ENCODE assay signal across 12 cellular contexts in the genomic region with DNA sequence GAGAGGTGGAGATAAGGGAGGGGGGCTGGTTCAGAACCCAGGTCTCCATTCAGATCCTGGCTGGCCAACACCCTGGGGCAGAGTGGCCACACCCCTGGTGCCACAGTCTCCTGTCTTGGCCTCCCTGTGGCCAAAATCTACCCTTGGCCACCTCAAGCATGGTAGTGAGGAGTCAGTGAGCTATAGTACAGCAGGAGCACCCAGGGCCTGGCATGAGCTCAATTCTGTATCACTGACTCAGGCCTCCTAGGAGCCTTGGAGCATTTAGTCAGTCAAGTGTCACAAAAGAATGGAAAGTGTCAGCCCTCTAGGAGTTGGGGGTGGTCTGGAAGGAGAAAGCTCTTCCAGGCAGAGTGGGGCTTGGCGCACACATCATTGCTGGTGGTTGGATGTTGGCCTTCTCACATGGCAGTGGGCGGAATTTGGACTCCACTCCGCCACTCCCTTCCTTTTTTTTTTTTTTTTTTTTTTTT. TPM values are rescaled to one million over a fixed set of nuclear protein-coding genes. Genes with fewer than 3 reads are reported as not detected.
DNase-seq lines count a peak whose midpoint lies in the region; ATAC-seq and TF ChIP-seq lines count a peak whose summit lies in the region.
"Had no signal": no experiment of that assay in that cellular context is flagged by ENCODE, and none has a peak within 500 bp of the region (broad histone marks: within the 10 kb centered on the region; RNA-seq: fewer than 3 reads in every experiment).

No MANE protein-coding gene starts in this region.

- H3K9me3 Mint-ChIP-seq in CD14-positive monocyte (peaks cover 0 to 2% (median 0%) of the 10 kb centered on the region in 7 donors), osteocyte (ENCODE audit: unreplicated experiment) (no peaks in the 10 kb centered on the region)

- H3K36me3 Mint-ChIP-seq in CD14-positive monocyte: peaks cover 34 to 57% of the 10 kb centered on the region in 2 donors
- peaks cover 26% of the 10 kb centered on the region for H3K36me3 Mint-ChIP-seq in osteocyte (ENCODE audit: unreplicated experiment)

- H3K4me1 Mint-ChIP-seq in CD14-positive monocyte (peaks cover 68% of the 10 kb centered on the region), osteocyte (ENCODE audit: unreplicated experiment) (peaks cover under 1% of the 10 kb centered on the region)

- no peak for ATAC-seq in HG03135 (IDR thresholded peaks at IDR 0.05; ENCODE audit: unreplicated experiment)

- H3K4me3 Mint-ChIP-seq in CD14-positive monocyte (no peak overlapping the region), osteocyte (ENCODE audit: unreplicated experiment) (no peak overlapping the region)

- no peak for TF ChIP-seq CTCF in CD14-positive monocyte (IDR thresholded peaks at IDR 0.05)
- TF ChIP-seq CTCF in osteocyte (IDR thresholded peaks at IDR 0.05): no peak

- intact Hi-C loops in CD14-positive monocyte (cut with micrococcal nuclease): loop anchor here in 1 of 2 donors (5.0 kb wide), 1 partner anchor 82 kb away; no protein-coding TSS in a partner anchor

- H3K27ac Mint-ChIP-seq in CD14-positive monocyte (peak overlapping the region in 6 of 7 donors; percentile 20 to 84 (median 62)), osteocyte (ENCODE audit: unreplicated experiment) (no peak overlapping the region)

- no peak for DNase-seq in CD14-positive monocyte (ENCODE audit: low spot score)
- peak; percentile 45 for DNase-seq in HK-2 (ENCODE audit: unreplicated experiment)
- peak; percentile 65 for DNase-seq in activated CD8-positive, alpha-beta memory T cell treated with anti-CD3 and anti-CD28 coated beads, Interleukin-2, amount 50 U/mL, for 48 hours
- peak; percentile 55 for DNase-seq in iris pigment epithelial cell (ENCODE audit: low read depth)
- no peak for DNase-seq in osteocyte (ENCODE audit: extremely low spot score, unreplicated experiment)
- no peak for DNase-seq in COLO829 (ENCODE audit: low spot score)
- DNase-seq in NCI-H446 treated with DMSO at 0.1 percent for 48 hours (lab: John Stamatoyannopoulos, UW): no peak
- DNase-seq: NCI-H1436 had no signal

- peaks cover 0 to 4% (median 0%) of the 10 kb centered on the region in 3 donors for H3K27me3 Mint-ChIP-seq in CD14-positive monocyte (ENCODE audit: low read depth in 3 of 3)
- no peaks in the 10 kb centered on the region for H3K27me3 Mint-ChIP-seq in osteocyte (ENCODE audit: unreplicated experiment)

RNA-seq across cellular contexts. Expression of a gene that starts 6.6 kb away (rescaled TPM):
- 1 to 10 TPM; 2.1 to 2.7 TPM for polyA plus RNA-seq in CD14-positive monocyte
- not detected in 2 replicates for total RNA-seq in osteocyte
- total RNA-seq: chondrocyte, temporal lobe had no signal
- polyA plus RNA-seq: neural cell had no signal

RNA-seq across cellular contexts. Expression of a gene that starts 10.4 kb away (rescaled TPM):
- polyA plus RNA-seq in CD14-positive monocyte: 1,000 to 10,000 TPM; 1,234 to 1,424 TPM
- total RNA-seq in osteocyte: 1,810 and 1,837 TPM in 2 replicates

RNA-seq across cellular contexts. Expression of a gene that starts 12.5 kb away (rescaled TPM):
- 10 to 100 TPM; 82.8 to 95.5 TPM for polyA plus RNA-seq in CD14-positive monocyte
- 85.1 and 97.3 TPM in 2 replicates for total RNA-seq in osteocyte

RNA-seq across cellular contexts. Expression of a gene that starts 25.6 kb away (rescaled TPM):
- polyA plus RNA-seq in CD14-positive monocyte: not detected
- total RNA-seq in osteocyte: not detected in 2 replicates
- total RNA-seq: chondrocyte, temporal lobe had no signal
- polyA plus RNA-seq: neural cell had no signal

RNA-seq across cellular contexts. Expression of a gene that starts 26.0 kb away (rescaled TPM):
- polyA plus RNA-seq in CD14-positive monocyte: not detected
- total RNA-seq in osteocyte: not detected in 2 replicates
- total RNA-seq: chondrocyte, temporal lobe had no signal
- polyA plus RNA-seq: neural cell had no signal

Comparison
In these comparisons a context has a peak if more than half of its experiments do, and no peak if none do; other contexts are left out.
1. DNase-seq: peak in HK-2 (single experiment), activated CD8-positive, alpha-beta memory T cell treated with anti-CD3 and anti-CD28 coated beads, Interleukin-2, amount 50 U/mL, for 48 hours (single experiment) and iris pigment epithelial cell (single experiment); none in CD14-positive monocyte (single experiment), osteocyte (single experiment), COLO829 (single experiment) and NCI-H446 treated with DMSO at 0.1 percent for 48 hours (single experiment).